In the genomic region with DNA sequence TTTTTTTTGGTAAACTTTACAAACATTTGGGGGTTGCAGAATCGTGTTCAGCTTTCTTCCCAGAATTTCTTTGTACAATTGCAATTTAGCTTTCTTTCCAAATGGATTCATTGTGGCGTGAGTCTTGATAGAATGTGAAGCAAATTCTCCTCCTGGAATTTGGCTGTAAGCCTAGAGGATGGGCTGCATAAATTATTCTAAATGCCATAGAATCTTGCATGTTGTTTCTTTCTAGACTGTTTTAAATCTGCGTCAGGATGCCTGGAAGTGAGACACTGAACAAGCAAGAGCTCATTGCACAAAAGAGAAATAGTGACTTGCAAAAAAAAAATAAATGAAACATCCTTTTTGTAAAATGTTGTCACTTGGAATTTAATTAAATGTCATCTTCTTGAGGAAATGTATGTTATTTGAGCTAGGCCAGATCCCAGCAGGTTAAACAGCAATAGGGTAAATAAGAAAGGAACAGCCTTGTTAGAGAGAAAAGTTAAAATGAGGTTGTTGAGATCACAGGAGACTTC, we compare ENCODE assay signal across 22 cellular contexts.
DNase-seq lines count a peak whose midpoint lies in the region; ATAC-seq and TF ChIP-seq lines count a peak whose summit lies in the region.
"Had no signal": no experiment of that assay in that cellular context is flagged by ENCODE, and none has a peak within 500 bp of the region (broad histone marks: within the 10 kb centered on the region; RNA-seq: fewer than 3 reads in every experiment).

No MANE protein-coding gene starts in this region.

- H3K27me3 Mint-ChIP-seq in WTC11 (ENCODE audit: low read depth) (peaks cover 11% of the 10 kb centered on the region), mesothelial cell of epicardium (ENCODE audit: low read depth) (no peaks in the 10 kb centered on the region)
- H3K27me3 Mint-ChIP-seq: CD8-positive, alpha-beta memory T cell; IgD-negative memory B cell had no signal

- H3K4me3 Mint-ChIP-seq in WTC11: no peak overlapping the region
- no peak overlapping the region for H3K4me3 Mint-ChIP-seq in mesothelial cell of epicardium
- H3K4me3 Mint-ChIP-seq: CD8-positive, alpha-beta memory T cell; HFFc6; IgD-negative memory B cell had no signal

- H3K27ac ChIP-seq in esophagus muscularis mucosa (replicated peaks in 1 of 4): no peak overlapping the region
- H3K27ac ChIP-seq in tibial artery: no peak overlapping the region
- H3K27ac ChIP-seq: BLaER1 treated with 17β-estradiol and CSF1 and Interleukin-3, amounts not matched to agents 10 nM and 100 nM; HL-60; PC-9 had no signal

- peaks cover 12% of the 10 kb centered on the region for H3K4me1 Mint-ChIP-seq in WTC11
- H3K4me1 Mint-ChIP-seq in mesothelial cell of epicardium: peaks cover 17% of the 10 kb centered on the region
- H3K4me1 Mint-ChIP-seq: CD8-positive, alpha-beta memory T cell; IgD-negative memory B cell had no signal

- TF ChIP-seq EP300 in esophagus muscularis mucosa (IDR thresholded peaks at IDR 0.05): no peak

- TF ChIP-seq POLR2A in esophagus muscularis mucosa (IDR thresholded peaks at IDR 0.05; ENCODE audit: low read depth): no peak

- H3K27ac Mint-ChIP-seq in WTC11: peak overlapping the region; percentile 73
- peak overlapping the region; percentile 82 for H3K27ac Mint-ChIP-seq in mesothelial cell of epicardium
- H3K27ac Mint-ChIP-seq: CD8-positive, alpha-beta memory T cell; HFFc6; IgD-negative memory B cell had no signal

- H3K4me1 ChIP-seq in esophagus muscularis mucosa (peaks cover 0 to 6% (median 0%) of the 10 kb centered on the region in 4 donors), tibial artery (no peaks in the 10 kb centered on the region)
- H3K4me1 ChIP-seq: BLaER1 treated with 17β-estradiol and CSF1 and Interleukin-3, amounts not matched to agents 10 nM and 100 nM had no signal

- H3K36me3 ChIP-seq in esophagus muscularis mucosa (no peaks in the 10 kb centered on the region), tibial artery (no peaks in the 10 kb centered on the region)
- H3K36me3 ChIP-seq: BLaER1 treated with 17β-estradiol and CSF1 and Interleukin-3, amounts not matched to agents 10 nM and 100 nM; MG63 had no signal

- TF ChIP-seq CTCF in WTC11 (IDR thresholded peaks at IDR 0.05) (no peak), esophagus muscularis mucosa (IDR thresholded peaks at IDR 0.05) (no peak), mesothelial cell of epicardium (IDR thresholded peaks at IDR 0.05; ENCODE audit: unreplicated experiment) (no peak), GM20000 (IDR thresholded peaks at IDR 0.05; ENCODE audit: extremely low read depth, missing control alignments) (no peak), tibial artery (IDR thresholded peaks at IDR 0.05) (no peak)

- H3K9me3 ChIP-seq in esophagus muscularis mucosa (peaks cover 0 to 11% (median 0%) of the 10 kb centered on the region in 4 donors), tibial artery (peaks cover 0 to 8% (median 0%) of the 10 kb centered on the region in 3 donors)
- H3K9me3 ChIP-seq: MG63 had no signal

- WGBS in esophagus muscularis mucosa: 28% methylated on average over 3 of the region's 3 CpGs

- no peaks in the 10 kb centered on the region for H3K27me3 ChIP-seq in esophagus muscularis mucosa
- no peaks in the 10 kb centered on the region for H3K27me3 ChIP-seq in tibial artery
- H3K27me3 ChIP-seq: BLaER1 treated with 17β-estradiol and CSF1 and Interleukin-3, amounts not matched to agents 10 nM and 100 nM; MG63 had no signal

- CTCF ChIA-PET in WTC11 (lab: Charles Lee): no interaction called here

- H3K36me3 Mint-ChIP-seq in WTC11: peaks cover 71% of the 10 kb centered on the region
- peaks cover 19% of the 10 kb centered on the region for H3K36me3 Mint-ChIP-seq in mesothelial cell of epicardium
- H3K36me3 Mint-ChIP-seq: CD8-positive, alpha-beta memory T cell; IgD-negative memory B cell had no signal

- ATAC-seq in WTC11 (no peak), HG03354 (IDR thresholded peaks at IDR 0.05; ENCODE audit: poor library complexity, severe bottlenecking, unreplicated experiment) (no peak)

- peaks cover 78% of the 10 kb centered on the region for H3K9me3 Mint-ChIP-seq in WTC11
- peaks cover 49% of the 10 kb centered on the region for H3K9me3 Mint-ChIP-seq in mesothelial cell of epicardium

- H3K4me3 ChIP-seq in esophagus muscularis mucosa (no peak overlapping the region), tibial artery (no peak overlapping the region)
- H3K4me3 ChIP-seq: BLaER1 treated with 17β-estradiol and CSF1 and Interleukin-3, amounts not matched to agents 10 nM and 100 nM; MG63; PC-9 had no signal

- POLR2A ChIA-PET in WTC11 (lab: Charles Lee): no interaction called here

- DNase-seq in COLO829 (ENCODE audit: low spot score) (peak; percentile 4), WTC11 (ENCODE audit: low spot score) (no peak), esophagus muscularis mucosa (ENCODE audit: extremely low spot score) (peak; percentile 7), mesothelial cell of epicardium (ENCODE audit: low spot score in 2 of 2, unreplicated experiment in 2 of 2) (no peak), iPS-NIHi7 (ENCODE audit: extremely low spot score) (no peak), GM20000 (ENCODE audit: low spot score) (no peak), tibial artery (no peak)
- DNase-seq: CD8-positive, alpha-beta memory T cell; DMS79; HFFc6; Karpas-422; MG63; NCI-H1048; NCI-H1436 treated with DMSO at 0.1 percent for 48 hours; NCI-H2029; NCI-H345; NCI-H524 treated with DMSO at 0.1 percent for 48 hours; PC-9 had no signal

- intact Hi-C loops in esophagus muscularis mucosa (cut with DNase I): no loop called here
- intact Hi-C loops in tibial artery (cut with DNase I; ENCODE audit: low total_unique reads): no loop called here

TF ChIP-seq in WTC11, 78 proteins besides CTCF, POLR2A, EP300 and RAD21 (continues in another document):
- TF ChIP-seq E2F4 (CRISPR knock-in tag; IDR thresholded peaks at IDR 0.05; ENCODE audit: borderline replicate concordance, low read depth): no peak
- TF ChIP-seq ZMAT4 (CRISPR knock-in tag; IDR thresholded peaks at IDR 0.05): no peak
- TF ChIP-seq IRF2 (CRISPR knock-in tag; IDR thresholded peaks at IDR 0.05; ENCODE audit: borderline replicate concordance, low read depth): no peak
- no peak for TF ChIP-seq CREB1 (CRISPR knock-in tag; IDR thresholded peaks at IDR 0.05)
- TF ChIP-seq JUN (CRISPR knock-in tag; IDR thresholded peaks at IDR 0.05): no peak
- no peak for TF ChIP-seq STAT6 (CRISPR knock-in tag; conservative IDR thresholded peaks at IDR 0.05; ENCODE audit: low read depth)
- no peak for TF ChIP-seq NR1H2 (CRISPR knock-in tag; IDR thresholded peaks at IDR 0.05)
- TF ChIP-seq NFATC4 (CRISPR knock-in tag; IDR thresholded peaks at IDR 0.05): no peak
- TF ChIP-seq NR3C1 (CRISPR knock-in tag; conservative IDR thresholded peaks at IDR 0.05; ENCODE audit: low read depth): no peak
- TF ChIP-seq, protein P1, sequence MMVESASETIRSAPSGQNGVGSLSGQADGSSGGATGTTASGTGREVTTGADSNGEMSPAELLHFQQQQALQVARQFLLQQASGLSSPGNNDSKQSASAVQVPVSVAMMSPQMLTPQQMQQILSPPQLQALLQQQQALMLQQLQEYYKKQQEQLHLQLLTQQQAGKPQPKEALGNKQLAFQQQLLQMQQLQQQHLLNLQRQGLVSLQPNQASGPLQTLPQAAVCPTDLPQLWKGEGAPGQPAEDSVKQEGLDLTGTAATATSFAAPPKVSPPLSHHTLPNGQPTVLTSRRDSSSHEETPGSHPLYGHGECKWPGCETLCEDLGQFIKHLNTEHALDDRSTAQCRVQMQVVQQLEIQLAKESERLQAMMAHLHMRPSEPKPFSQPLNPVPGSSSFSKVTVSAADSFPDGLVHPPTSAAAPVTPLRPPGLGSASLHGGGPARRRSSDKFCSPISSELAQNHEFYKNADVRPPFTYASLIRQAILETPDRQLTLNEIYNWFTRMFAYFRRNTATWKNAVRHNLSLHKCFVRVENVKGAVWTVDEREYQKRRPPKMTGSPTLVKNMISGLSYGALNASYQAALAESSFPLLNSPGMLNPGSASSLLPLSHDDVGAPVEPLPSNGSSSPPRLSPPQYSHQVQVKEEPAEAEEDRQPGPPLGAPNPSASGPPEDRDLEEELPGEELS (CRISPR knock-in tag; IDR thresholded peaks at IDR 0.05): no peak
- TF ChIP-seq HMGA2 (CRISPR knock-in tag; IDR thresholded peaks at IDR 0.05): no peak
- TF ChIP-seq SMAD3 (CRISPR knock-in tag; IDR thresholded peaks at IDR 0.05; ENCODE audit: borderline replicate concordance): no peak
- no peak for TF ChIP-seq ZNF671 (CRISPR knock-in tag; IDR thresholded peaks at IDR 0.05)
- TF ChIP-seq ETV6 (CRISPR knock-in tag; IDR thresholded peaks at IDR 0.05): no peak

Comparison
In these comparisons a context has a peak if more than half of its experiments do, and no peak if none do; other contexts are left out.
1. DNase-seq: peak in COLO829 (single experiment) and esophagus muscularis mucosa (single experiment); none in WTC11 (single experiment), mesothelial cell of epicardium (0 of 2), iPS-NIHi7 (single experiment), GM20000 (single experiment) and tibial artery (0 of 2).